Comparison of ENCODE assay signal across 9 cellular contexts in the genomic region with DNA sequence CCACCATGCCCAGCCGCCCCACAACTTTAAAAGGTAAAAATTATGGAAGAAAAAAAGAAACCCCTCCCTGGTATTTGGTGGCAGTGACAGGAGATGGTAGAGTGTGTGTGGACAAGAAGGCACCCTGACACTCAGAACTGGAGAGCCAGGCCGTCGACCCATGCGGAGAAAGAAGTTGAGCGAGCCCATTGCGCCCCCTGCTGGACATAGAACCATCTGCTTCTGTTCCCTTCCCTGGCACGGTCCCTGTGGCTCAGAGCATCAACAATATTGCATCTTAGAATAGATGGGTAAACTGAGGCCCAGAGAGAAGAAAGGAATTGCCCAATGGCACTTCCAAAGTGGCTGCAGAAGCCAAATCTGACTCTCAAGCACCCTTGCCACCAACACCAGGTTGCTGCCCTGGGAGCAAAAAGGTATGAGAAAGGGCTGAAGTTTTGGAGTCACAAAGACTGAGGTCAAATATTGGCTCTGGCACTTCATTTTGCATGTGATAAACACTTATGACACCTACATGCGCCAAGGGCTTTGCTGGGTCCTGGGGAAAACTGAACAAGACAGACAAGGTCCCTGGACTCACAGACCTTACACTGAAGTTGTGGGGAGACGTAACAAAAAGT.
DNase-seq lines count a peak whose midpoint lies in the region; ATAC-seq and TF ChIP-seq lines count a peak whose summit lies in the region.
"Had no signal": no experiment of that assay in that cellular context is flagged by ENCODE, and none has a peak within 500 bp of the region (broad histone marks: within the 10 kb centered on the region; RNA-seq: fewer than 3 reads in every experiment).

No MANE protein-coding gene starts in this region.

- DNase-seq in NCI-H524 (lab: John Stamatoyannopoulos, UW) (peak; percentile 31 to 61), NCI-H524 treated with DMSO at 0.1 percent for 48 hours (lab: John Stamatoyannopoulos, UW) (no peak), NCI-H2171 treated with DMSO at 0.1 percent for 48 hours (lab: John Stamatoyannopoulos, UW) (peak; percentile 74), cardiac fibroblast (ENCODE audit: low read depth in 2 of 2) (peak; percentile 82 to 83), kidney tubule cell (ENCODE audit: low spot score) (peak; percentile 63)
- peak; percentile 42 to 70 (median 52) for DNase-seq in activated CD4-positive, CD25-positive, alpha-beta regulatory T cell (lab: John Stamatoyannopoulos, UW)
- peak; percentile 78 for DNase-seq in stimulated activated CD4-positive, alpha-beta T cell treated with anti-CD3 and anti-CD28 coated beads, Interleukin-4, amount 100 ng/mL, for 1 hour

- no peak overlapping the region for H3K4me3 ChIP-seq in cardiac fibroblast (replicated peaks in 1 of 2; ENCODE audit: low read depth in 2 of 2, low read length in 2 of 2)
- H3K4me3 ChIP-seq: BLaER1 had no signal

- no peak for ATAC-seq in HG03378 (IDR thresholded peaks at IDR 0.05; ENCODE audit: unreplicated experiment)

- peak; percentile 87 for TF ChIP-seq CTCF in cardiac fibroblast (IDR thresholded peaks at IDR 0.05; ENCODE audit: low read depth, low read length)
